In the genomic region with DNA sequence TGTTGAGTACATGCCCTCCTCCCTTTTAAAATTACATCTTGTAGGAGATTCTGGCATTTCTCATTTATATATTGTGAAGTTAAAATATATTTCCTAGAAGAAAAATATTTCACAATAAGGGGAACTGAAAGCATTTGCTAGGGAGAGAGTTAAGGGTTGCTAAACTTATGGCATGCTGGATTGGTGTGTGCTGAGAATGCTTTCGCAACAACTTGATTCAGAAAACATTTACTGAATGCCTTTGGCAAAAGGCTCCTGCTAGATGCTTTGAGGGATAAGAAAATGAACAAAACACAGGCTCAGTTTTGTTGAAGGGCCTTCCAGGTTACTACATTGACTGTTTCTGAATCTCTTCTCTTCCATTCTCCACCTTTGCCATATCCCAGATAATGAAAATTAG, we compare ENCODE assay signal across 10 cellular contexts.
DNase-seq lines count a peak whose midpoint lies in the region; ATAC-seq and TF ChIP-seq lines count a peak whose summit lies in the region.
"Had no signal": no experiment of that assay in that cellular context is flagged by ENCODE, and none has a peak within 500 bp of the region (broad histone marks: within the 10 kb centered on the region; RNA-seq: fewer than 3 reads in every experiment).

No MANE protein-coding gene starts in this region.

- no peaks in the 10 kb centered on the region for H3K36me3 ChIP-seq in lung (ENCODE audit: control insufficient read depth in 2 of 2, insufficient read depth in 2 of 2, low read length in 2 of 2)

- H3K9me3 Mint-ChIP-seq in activated T-cell treated with anti-CD3 and anti-CD28 coated beads, Interleukin-2, amount 50 U/mL, for 72 hours: no peaks in the 10 kb centered on the region
- no peaks in the 10 kb centered on the region for H3K9me3 Mint-ChIP-seq in activated CD4-positive, alpha-beta T cell treated with anti-CD3 and anti-CD28 coated beads, Interleukin-2, amount 10 ng/mL, durations not matched to agents 7 days and 5 days

- TF ChIP-seq CTCF in cardiac fibroblast (IDR thresholded peaks at IDR 0.05; ENCODE audit: low read depth, low read length): no peak
- TF ChIP-seq CTCF in lung (IDR thresholded peaks at IDR 0.05; ENCODE audit: control extremely low read depth, extremely low read depth): no peak

- CTCF ChIA-PET in activated CD4-positive, alpha-beta T cell treated with anti-CD3 and anti-CD28 coated beads, Interleukin-2, amount 10 ng/mL, durations not matched to agents 7 days and 5 days (lab: Charles Lee): interaction anchor here (1.0 to 1.1 kb wide), 2 partner anchors 27 to 30 kb away, joined by 3 read pairs; no protein-coding TSS in a partner anchor

- no peak for ATAC-seq in activated T-cell treated with anti-CD3 and anti-CD28 coated beads, Interleukin-2, amount 50 U/mL, for 72 hours (replicated peaks in 1 of 2)
- ATAC-seq in lung (ENCODE audit: insufficient read depth, low FRiP score): peak; percentile 40
- ATAC-seq in GM21423 (IDR thresholded peaks at IDR 0.05; ENCODE audit: unreplicated experiment): no peak

- no peak for DNase-seq in activated T-cell treated with anti-CD3 and anti-CD28 coated beads, Interleukin-2, amount 50 U/mL, for 72 hours
- no peak for DNase-seq in activated T-cell treated with anti-CD3 and anti-CD28 coated beads, Interleukin-2, amount 50 U/mL, for 1 hour
- DNase-seq in cardiac fibroblast (ENCODE audit: low read depth in 2 of 2) (peak; percentile 89 to 91), lung (ENCODE audit: low spot score) (no peak), T-helper 2 cell (no peak), DMS153 (lab: John Stamatoyannopoulos, UW) (no peak)
- DNase-seq in activated CD4-positive, alpha-beta T cell treated with anti-CD3 and anti-CD28 coated beads, Interleukin-2, amount 10 ng/mL, durations not matched to agents 7 days and 5 days: no peak
- DNase-seq: NCI-H1436 had no signal

- 24 to 39% methylated on average over 1 of the region's 1 CpG for WGBS in lung, 2 donors

- peak overlapping the region in 1 of 2 donors; percentile 9 for H3K27ac ChIP-seq in lung (ENCODE audit: low read depth in 1 of 2, low read length in 1 of 2)
- H3K27ac ChIP-seq: 22Rv1 had no signal

- H3K4me3 Mint-ChIP-seq in activated T-cell treated with anti-CD3 and anti-CD28 coated beads, Interleukin-2, amount 50 U/mL, for 72 hours: no peak overlapping the region
- H3K4me3 Mint-ChIP-seq in activated CD4-positive, alpha-beta T cell treated with anti-CD3 and anti-CD28 coated beads, Interleukin-2, amount 10 ng/mL, durations not matched to agents 7 days and 5 days: no peak overlapping the region

- H3K27ac Mint-ChIP-seq in activated T-cell treated with anti-CD3 and anti-CD28 coated beads, Interleukin-2, amount 50 U/mL, for 72 hours: peak overlapping the region; percentile 40
- H3K27ac Mint-ChIP-seq in activated CD4-positive, alpha-beta T cell treated with anti-CD3 and anti-CD28 coated beads, Interleukin-2, amount 10 ng/mL, durations not matched to agents 7 days and 5 days: no peak overlapping the region

- H3K27me3 ChIP-seq in lung (ENCODE audit: control insufficient read depth, insufficient read depth): no peaks in the 10 kb centered on the region

- H3K4me1 Mint-ChIP-seq in activated T-cell treated with anti-CD3 and anti-CD28 coated beads, Interleukin-2, amount 50 U/mL, for 72 hours (ENCODE audit: low read depth): peaks cover 39% of the 10 kb centered on the region
- peaks cover 21% of the 10 kb centered on the region for H3K4me1 Mint-ChIP-seq in activated CD4-positive, alpha-beta T cell treated with anti-CD3 and anti-CD28 coated beads, Interleukin-2, amount 10 ng/mL, durations not matched to agents 7 days and 5 days

- H3K4me3 ChIP-seq in cardiac fibroblast (replicated peaks in 1 of 2; ENCODE audit: low read depth in 2 of 2, low read length in 2 of 2) (no peak overlapping the region), lung (no peak overlapping the region)

- POLR2A ChIA-PET in activated CD4-positive, alpha-beta T cell treated with anti-CD3 and anti-CD28 coated beads, Interleukin-2, amount 10 ng/mL, durations not matched to agents 7 days and 5 days (lab: Charles Lee): no interaction called here

- peaks cover 0 to 7% of the 10 kb centered on the region in 2 donors for H3K36me3 Mint-ChIP-seq in activated T-cell treated with anti-CD3 and anti-CD28 coated beads, Interleukin-2, amount 50 U/mL, for 72 hours (ENCODE audit: insufficient read depth in 2 of 2)
- peaks cover 6% of the 10 kb centered on the region for H3K36me3 Mint-ChIP-seq in activated CD4-positive, alpha-beta T cell treated with anti-CD3 and anti-CD28 coated beads, Interleukin-2, amount 10 ng/mL, durations not matched to agents 7 days and 5 days (ENCODE audit: low read depth)

- no peaks in the 10 kb centered on the region for H3K27me3 Mint-ChIP-seq in activated T-cell treated with anti-CD3 and anti-CD28 coated beads, Interleukin-2, amount 50 U/mL, for 72 hours (ENCODE audit: low read depth)
- H3K27me3 Mint-ChIP-seq in activated CD4-positive, alpha-beta T cell treated with anti-CD3 and anti-CD28 coated beads, Interleukin-2, amount 10 ng/mL, durations not matched to agents 7 days and 5 days: no peaks in the 10 kb centered on the region

- peaks cover 10 to 34% of the 10 kb centered on the region in 2 donors for H3K4me1 ChIP-seq in lung (ENCODE audit: control insufficient read depth in 2 of 2, insufficient read depth in 2 of 2, low read length in 2 of 2)

- H3K9me3 ChIP-seq in lung (ENCODE audit: control insufficient read depth in 2 of 2, insufficient read depth in 1 of 2, low read length in 1 of 2): no peaks in the 10 kb centered on the region

Comparison
In these comparisons a context has a peak if more than half of its experiments do, and no peak if none do; other contexts are left out.
1. DNase-seq: peak in cardiac fibroblast (2 of 2); none in activated T-cell treated with anti-CD3 and anti-CD28 coated beads, Interleukin-2, amount 50 U/mL, for 72 hours (0 of 2), activated T-cell treated with anti-CD3 and anti-CD28 coated beads, Interleukin-2, amount 50 U/mL, for 1 hour (single experiment), lung (single experiment), activated CD4-positive, alpha-beta T cell treated with anti-CD3 and anti-CD28 coated beads, Interleukin-2, amount 10 ng/mL, durations not matched to agents 7 days and 5 days (single experiment), T-helper 2 cell (0 of 5) and DMS153 (single experiment).